In the genomic region with DNA sequence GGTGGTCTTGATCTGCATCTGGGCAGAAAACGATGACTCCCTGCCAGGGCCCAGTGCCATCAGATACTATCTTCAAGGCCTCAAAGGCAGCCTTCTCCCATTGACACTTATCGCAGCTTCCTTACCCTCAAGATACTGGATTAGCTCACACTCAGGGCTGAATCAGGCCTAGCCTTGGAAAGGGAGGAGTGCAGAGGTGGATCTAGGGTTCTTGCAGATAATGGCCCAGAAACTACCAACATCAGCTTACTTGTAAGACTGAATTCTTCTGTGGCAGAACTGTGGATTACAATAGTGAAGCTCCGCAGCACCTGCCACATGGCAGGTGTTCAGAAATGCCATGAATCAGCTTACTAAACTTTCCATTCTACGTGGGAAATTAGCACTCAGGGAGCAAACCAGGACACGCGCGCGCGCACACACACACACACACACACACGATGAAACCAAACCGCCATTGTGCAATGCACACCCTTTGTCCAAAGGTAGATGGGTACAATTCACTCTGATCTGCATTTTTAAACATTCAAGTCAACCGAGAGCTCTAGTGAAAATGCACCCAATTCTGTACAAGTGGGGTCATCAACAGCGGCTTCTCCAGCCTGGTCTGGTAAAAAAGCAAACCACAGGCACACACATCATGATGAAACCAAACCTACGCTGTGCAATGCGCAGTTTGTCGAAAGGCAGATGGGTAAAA, we compare ENCODE assay signal across 8 cellular contexts. TPM values are rescaled to one million over a fixed set of nuclear protein-coding genes. Genes with fewer than 3 reads are reported as not detected.
DNase-seq lines count a peak whose midpoint lies in the region; ATAC-seq, FAIRE-seq and TF ChIP-seq lines count a peak whose summit lies in the region.

No MANE protein-coding gene starts in this region.

- no peaks in the 10 kb centered on the region for H3K27me3 Mint-ChIP-seq in MCF 10A (ENCODE audit: insufficient read depth, unreplicated experiment)

- peak; percentile 54 for FAIRE-seq in HepG2 (lab: Jason Lieb, UNC)
- no peak for FAIRE-seq in GM19239 (lab: Jason Lieb, UNC)

- H4K20me1 ChIP-seq in HepG2 (ENCODE audit: insufficient read depth, low read length) = 0 out of 2 replicates have a peak, but pooled peaks cover 4% of the 10 kb centered on the region

- H2AFZ ChIP-seq in HepG2 (ENCODE audit: low read length) = peak overlapping the region; percentile 59

- POLR2A ChIA-PET in MCF 10A (lab: Yijun Ruan, JAX) (no interaction called here), HepG2 (lab: Yijun Ruan, JAX) (interaction anchor here (0.7 to 3.1 kb wide), 6 partner anchors 9 to 68 kb away, joined by 3 to 42 read pairs (median 8); no protein-coding TSS in a partner anchor)

- no peak for DNase-seq in GM12865 (ENCODE audit: low read depth)
- DNase-seq in NCI-H2196 treated with DMSO at 0.1 percent for 48 hours (lab: John Stamatoyannopoulos, UW; ENCODE audit: unreplicated experiment) = peak; percentile 3
- DNase-seq in MCF 10A (ENCODE audit: unreplicated experiment) = peak; percentile 4
- DNase-seq in HepG2 (ENCODE audit: low spot score) = peak; percentile 57
- peak; percentile 49 for DNase-seq in transverse colon
- no peak for DNase-seq in GM19239 (ENCODE audit: insufficient read length, low spot score)

- H3K4me1 ChIP-seq in HepG2 (ENCODE audit: insufficient read depth, low read length) (peaks cover 40% of the 10 kb centered on the region), transverse colon (peaks cover 11 to 22% (median 13%) of the 10 kb centered on the region in 4 donors)

- in situ Hi-C loops in HepG2 (cut with HindIII; ENCODE audit: extremely low pct_ligation_motif_present, low pct_unique_long_range_greater_than_20kb) = no loop called here
- in situ Hi-C loops in transverse colon (cut with MboI; ENCODE audit: low pct_ligation_motif_present in 1 of 4, low pct_unique_long_range_greater_than_20kb in 1 of 4, low sequenced_read_pairs in 3 of 4) = no loop called here

- H3K4me2 ChIP-seq in HepG2 (ENCODE audit: low read depth, low read length) = peak overlapping the region; percentile 99

- H3K9ac ChIP-seq in HepG2 (ENCODE audit: insufficient read depth, low read depth, low read length) = peak overlapping the region; percentile 94

- ATAC-seq in HepG2 (peak; percentile 36), HG03457 (IDR thresholded peaks at IDR 0.05; ENCODE audit: unreplicated experiment) (no peak), HG03342 (IDR thresholded peaks at IDR 0.05; ENCODE audit: unreplicated experiment) (no peak)

- intact Hi-C loops in MCF 10A (cut with micrococcal nuclease) = no loop called here
- intact Hi-C loops in HepG2 (cut with micrococcal nuclease; ENCODE audit: unreplicated experiment) = loop anchor here (1.0 kb wide), 1 partner anchor 119 kb away; no protein-coding TSS in a partner anchor
- intact Hi-C loops in transverse colon (cut with DNase I; ENCODE audit: low total_unique reads) = no loop called here

- peaks cover 14% of the 10 kb centered on the region for H3K36me3 Mint-ChIP-seq in MCF 10A (ENCODE audit: insufficient read depth, unreplicated experiment)

- TF ChIP-seq CTCF in GM12865 (IDR thresholded peaks at IDR 0.05; ENCODE audit: insufficient read depth, low read depth, low read length, missing control alignments) (no peak), MCF 10A (IDR thresholded peaks at IDR 0.05; ENCODE audit: unreplicated experiment) (no peak), HepG2 (CRISPR knock-in tag; IDR thresholded peaks at IDR 0.05) (no peak), transverse colon (IDR thresholded peaks at IDR 0.05) (no peak)

- peaks cover 61% of the 10 kb centered on the region for H3K79me2 ChIP-seq in HepG2 (ENCODE audit: insufficient read depth, low read length)

- TF ChIP-seq POLR2A in HepG2 (IDR thresholded peaks at IDR 0.05; ENCODE audit: insufficient read depth in 1 of 2, low read depth in 2 of 2, low read length in 2 of 2) = peak in 1 of 2 experiments; percentile 18; a peak in 1 of 4 replicates
- no peak for TF ChIP-seq POLR2A in transverse colon (IDR thresholded peaks at IDR 0.05)

- H3K9me3 Mint-ChIP-seq in MCF 10A (ENCODE audit: unreplicated experiment) = no peaks in the 10 kb centered on the region

- H3K27ac ChIP-seq in HepG2 (ENCODE audit: extremely low read length, insufficient read depth, low read length) (peak overlapping the region; percentile 83), transverse colon (peak overlapping the region; percentile 88 to 92 (median 90))

- H3K36me3 ChIP-seq in HepG2 (replicated peaks in 1 of 2; ENCODE audit: control insufficient read depth in 1 of 2, insufficient read depth in 2 of 2, low read length in 2 of 2) = peaks cover 3 to 9% of the 10 kb centered on the region in 2 experiments
- H3K36me3 ChIP-seq in transverse colon = peaks cover 0 to 13% (median 7%) of the 10 kb centered on the region in 4 donors

- no peak for TF ChIP-seq EP300 in HepG2 (IDR thresholded peaks at IDR 0.05; ENCODE audit: low read depth in 2 of 2, low read length in 2 of 2)
- TF ChIP-seq EP300 in HepG2 (CRISPR knock-in tag; IDR thresholded peaks at IDR 0.05; ENCODE audit: borderline replicate concordance) = 0 out of 2 replicates have a peak, but pooled peaks have one; percentile 30
- TF ChIP-seq EP300 in transverse colon (IDR thresholded peaks at IDR 0.05; ENCODE audit: low read depth) = no peak

- peaks cover 0 to 3% of the 10 kb centered on the region in 2 experiments; a peak in 1 of 5 replicates for H3K27me3 ChIP-seq in HepG2 (ENCODE audit: control insufficient read depth in 1 of 2, insufficient read depth in 2 of 2, low read length in 2 of 2)
- H3K27me3 ChIP-seq in transverse colon = no peaks in the 10 kb centered on the region

- H3K27ac Mint-ChIP-seq in MCF 10A (ENCODE audit: low read depth, unreplicated experiment) = no peak overlapping the region

- 7% methylated on average over 16 of the region's 16 CpGs for WGBS in HepG2 (ENCODE audit: low lambda C conversion rate)
- 53% methylated on average over 16 of the region's 16 CpGs; no CpG with 5 or more reads in 1 of the 2 donors for WGBS in transverse colon (ENCODE audit: low coverage in 1 of 2), 2 donors

- H3K4me1 Mint-ChIP-seq in MCF 10A (ENCODE audit: insufficient read depth, unreplicated experiment) = peaks cover 14% of the 10 kb centered on the region

- H3K4me3 ChIP-seq in GM12865 (ENCODE audit: low read depth, low read length) = peak overlapping the region; percentile 91
- peak overlapping the region; percentile 95 to 99 (median 96) for H3K4me3 ChIP-seq in HepG2 (replicated peaks in 1 of 3; ENCODE audit: insufficient read depth in 1 of 3, low read depth in 2 of 3, low read length in 3 of 3)
- H3K4me3 ChIP-seq in transverse colon = peak overlapping the region; percentile 82 to 97 (median 92)

- BruUV-seq in MCF 10A (replicated peaks; lab: Mats Ljungman, UMichigan) (no TSS peak), HepG2 (replicated peaks; lab: Mats Ljungman, UMichigan) (no TSS peak)

- H3K9me3 ChIP-seq in HepG2 (ENCODE audit: low read length) = no peaks in the 10 kb centered on the region
- no peaks in the 10 kb centered on the region for H3K9me3 ChIP-seq in transverse colon

- no peak for TF ChIP-seq RAD21 in HepG2 (CRISPR knock-in tag; IDR thresholded peaks at IDR 0.05)

- CTCF ChIA-PET in MCF 10A (lab: Yijun Ruan, JAX) = interaction anchor here (0.6 to 1.2 kb wide), 6 partner anchors 17 to 1540 kb away, joined by 3 to 5 read pairs (median 4); no protein-coding TSS in a partner anchor
- CTCF ChIA-PET in HepG2 (lab: Yijun Ruan, JAX; ENCODE audit: low intra/inter-chr PET ratio, low total read pairs) = no interaction called here

- H3K4me3 Mint-ChIP-seq in MCF 10A (ENCODE audit: unreplicated experiment) = peak overlapping the region; percentile 89

TF ChIP-seq in HepG2, 621 proteins besides CTCF, POLR2A, EP300 and RAD21 (continues in another document):
- TF ChIP-seq, protein P1, sequence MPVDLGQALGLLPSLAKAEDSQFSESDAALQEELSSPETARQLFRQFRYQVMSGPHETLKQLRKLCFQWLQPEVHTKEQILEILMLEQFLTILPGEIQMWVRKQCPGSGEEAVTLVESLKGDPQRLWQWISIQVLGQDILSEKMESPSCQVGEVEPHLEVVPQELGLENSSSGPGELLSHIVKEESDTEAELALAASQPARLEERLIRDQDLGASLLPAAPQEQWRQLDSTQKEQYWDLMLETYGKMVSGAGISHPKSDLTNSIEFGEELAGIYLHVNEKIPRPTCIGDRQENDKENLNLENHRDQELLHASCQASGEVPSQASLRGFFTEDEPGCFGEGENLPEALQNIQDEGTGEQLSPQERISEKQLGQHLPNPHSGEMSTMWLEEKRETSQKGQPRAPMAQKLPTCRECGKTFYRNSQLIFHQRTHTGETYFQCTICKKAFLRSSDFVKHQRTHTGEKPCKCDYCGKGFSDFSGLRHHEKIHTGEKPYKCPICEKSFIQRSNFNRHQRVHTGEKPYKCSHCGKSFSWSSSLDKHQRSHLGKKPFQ (CRISPR knock-in tag; IDR thresholded peaks at IDR 0.05; ENCODE audit: insufficient replicate concordance) = no peak
- TF ChIP-seq PLRG1 (conservative IDR thresholded peaks at IDR 0.05) (no peak), ELF3 (CRISPR knock-in tag; IDR thresholded peaks at IDR 0.05) (no peak), SMYD3 (CRISPR knock-in tag; IDR thresholded peaks at IDR 0.05) (no peak), JDP2 (CRISPR knock-in tag; IDR thresholded peaks at IDR 0.05; ENCODE audit: borderline replicate concordance) (no peak)

RNA-seq across cellular contexts. Expression of a gene that starts 26.2 kb away (rescaled TPM):
- total RNA-seq in MCF 10A (2022) (5.3 and 5.7 TPM in 2 replicates), HepG2 (2016; rRNA removed; fragmentation: Illumina TruSeq; extraction: Trizol) (8.9 and 10.6 TPM in 2 replicates), transverse colon (1 to 10 TPM in 2 of 4 donors, not detected in 2; 3.7 to 3.8 TPM)
- 2.9 and 3.2 TPM in 2 replicates for total RNA-seq in HepG2 (2016; cell fraction: cytosol; rRNA removed; fragmentation: Illumina TruSeq; extraction: Trizol; ENCODE audit: low read depth)
- total RNA-seq in HepG2 (2016; cell fraction: insoluble cytoplasmic fraction; rRNA removed; fragmentation: Illumina TruSeq; extraction: Trizol) = 8.4 and 10.0 TPM in 2 replicates
- 4.3 and 6.3 TPM in 2 replicates for total RNA-seq in HepG2 (2016; cell fraction: membrane; rRNA removed; fragmentation: Illumina TruSeq; extraction: Trizol)
- 7.5 and 8.7 TPM in 2 replicates for total RNA-seq in HepG2 (2016; cell fraction: nucleus; rRNA removed; fragmentation: Illumina TruSeq; extraction: Trizol)
- 8.0 and 8.7 TPM in 2 replicates for polyA plus RNA-seq in HepG2 (2011; rRNA removed)
- 3.8 and 5.8 TPM in 2 replicates for polyA plus RNA-seq in HepG2 (2011; cell fraction: cytosol; rRNA removed)
- polyA plus RNA-seq in HepG2 (2011; cell fraction: nucleus; rRNA removed) = 2.6 and 3.6 TPM in 2 replicates
- 11.2 and 15.6 TPM in 2 replicates for polyA plus RNA-seq in HepG2 (2012)
- polyA plus RNA-seq in HepG2 (2016; cell fraction: cytosol; fragmentation: Illumina TruSeq; extraction: Trizol; ENCODE audit: low read depth) = 2.3 and 2.5 TPM in 2 replicates
- 10.1 and 11.3 TPM in 2 replicates for polyA plus RNA-seq in HepG2 (2016; cell fraction: insoluble cytoplasmic fraction; fragmentation: Illumina TruSeq; extraction: Trizol; ENCODE audit: low read depth)
- 5.0 and 5.8 TPM in 2 replicates for polyA plus RNA-seq in HepG2 (2016; cell fraction: membrane; fragmentation: Illumina TruSeq; extraction: Trizol; ENCODE audit: low read depth)
- 5.8 and 8.3 TPM in 2 replicates for polyA plus RNA-seq in HepG2 (2016; cell fraction: nucleus; fragmentation: Illumina TruSeq; extraction: Trizol; ENCODE audit: insufficient read depth, low read depth)
- 4.8 and 13.3 TPM in 2 replicates for polyA minus RNA-seq in HepG2 (2011; rRNA and poly(A)+ RNA removed; ENCODE audit: low replicate concordance)
- polyA minus RNA-seq in HepG2 (2011; cell fraction: cytosol; rRNA and poly(A)+ RNA removed) = 2.5 and 6.1 TPM in 2 replicates
- 26.4 and 30.3 TPM in 2 replicates for polyA minus RNA-seq in HepG2 (2011; cell fraction: nucleus; rRNA and poly(A)+ RNA removed)

Comparison
In these comparisons a context has a peak if more than half of its experiments do, and no peak if none do; other contexts are left out.
1. DNase-seq: peak in NCI-H2196 treated with DMSO at 0.1 percent for 48 hours (single experiment), MCF 10A (single experiment), HepG2 (single experiment) and transverse colon (single experiment); none in GM12865 (single experiment) and GM19239 (single experiment).
2. Peak in every context shown above with its lines, with median percentiles within 50 percentile points of each other: H3K4me3 ChIP-seq.